ENCODE assay signal across 31 cellular contexts in the genomic region with DNA sequence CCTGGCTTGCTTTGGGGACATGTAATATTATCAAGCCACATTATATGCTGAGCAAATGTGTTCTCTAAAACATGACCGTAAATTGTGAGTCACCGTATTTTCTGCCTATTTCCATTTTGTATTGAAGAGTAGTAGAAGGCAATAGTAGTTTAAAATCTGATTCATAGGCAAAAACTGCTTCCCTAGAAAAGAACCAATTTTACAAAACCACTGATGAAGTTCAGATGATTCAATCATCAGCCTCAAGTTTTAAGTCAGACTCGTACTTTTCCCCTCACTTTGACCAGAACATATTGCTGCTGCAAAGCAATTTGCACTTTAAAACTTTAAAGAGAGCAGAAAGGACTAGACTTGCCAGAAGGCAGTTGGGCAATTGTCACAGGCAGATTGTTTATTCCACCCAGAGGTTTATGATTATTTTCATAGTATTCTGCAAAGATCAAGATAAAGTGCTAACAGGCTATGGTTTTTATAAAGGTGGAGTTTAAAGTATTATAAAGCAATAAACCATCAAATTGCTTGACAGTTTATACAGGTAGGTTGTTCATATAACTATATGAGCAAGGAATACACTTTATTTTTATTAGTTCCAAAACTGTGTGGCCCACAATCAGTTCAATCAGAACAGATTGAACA.
DNase-seq lines count a peak whose midpoint lies in the region; ATAC-seq, FAIRE-seq and TF ChIP-seq lines count a peak whose summit lies in the region.
"Had no signal": no experiment of that assay in that cellular context is flagged by ENCODE, and none has a peak within 500 bp of the region (broad histone marks: within the 10 kb centered on the region; RNA-seq: fewer than 3 reads in every experiment).

No MANE protein-coding gene starts in this region.

- no peaks in the 10 kb centered on the region for H3F3A ChIP-seq in GM23338 (replicated peaks; ENCODE audit: low read depth)

- no peak overlapping the region for H3K4me3 ChIP-seq in astrocyte (ENCODE audit: insufficient read depth, low read depth, low read length)
- H3K4me3 ChIP-seq in foreskin fibroblast (ENCODE audit: low read depth in 1 of 2, low read length in 2 of 2): no peak overlapping the region
- H3K4me3 ChIP-seq in GM23338: no peak overlapping the region
- H3K4me3 ChIP-seq: gastrocnemius medialis, HAP-1, hepatocyte, ovary, thyroid gland had no signal

- no peak for FAIRE-seq in astrocyte (lab: Jason Lieb, UNC)
- FAIRE-seq: islet of Langerhans had no signal

- peaks cover 36% of the 10 kb centered on the region for H3K4me1 Mint-ChIP-seq in HFFc6 (ENCODE audit: low read depth)
- no peaks in the 10 kb centered on the region for H3K4me1 Mint-ChIP-seq in astrocyte (ENCODE audit: low read depth, unreplicated experiment)
- no peaks in the 10 kb centered on the region for H3K4me1 Mint-ChIP-seq in GM23338
- H3K4me1 Mint-ChIP-seq in stimulated activated naive CD8-positive, alpha-beta T cell treated with anti-CD3 and anti-CD28 coated beads, Interleukin-15, amount 100 ng/mL, for 72 hours: no peaks in the 10 kb centered on the region
- H3K4me1 Mint-ChIP-seq: B cell; CD8-positive, alpha-beta memory T cell; IgD-negative memory B cell; nephron; WTC11 had no signal

- no peaks in the 10 kb centered on the region; the same call in 1 of the 2 replicates for H3K9me2 ChIP-seq in GM23338 (ENCODE audit: insufficient read depth)

- no peak overlapping the region for H2AFZ ChIP-seq in astrocyte (ENCODE audit: low read depth, low read length)
- no peak overlapping the region for H2AFZ ChIP-seq in GM23338
- H2AFZ ChIP-seq: hepatocyte had no signal

- no peak for TF ChIP-seq CTCF in HFFc6 (IDR thresholded peaks at IDR 0.05)
- TF ChIP-seq CTCF in astrocyte (IDR thresholded peaks at IDR 0.05; ENCODE audit: insufficient read depth, low read depth, low read length): no peak
- no peak for TF ChIP-seq CTCF in foreskin fibroblast (IDR thresholded peaks at IDR 0.05; ENCODE audit: low read depth, low read length)
- TF ChIP-seq CTCF in GM23338 (conservative IDR thresholded peaks at IDR 0.05; ENCODE audit: low read depth in 2 of 2): no peak

- H4K20me1 ChIP-seq in astrocyte (ENCODE audit: insufficient read depth, low read length) (no peaks in the 10 kb centered on the region), GM23338 (replicated peaks; ENCODE audit: insufficient read depth) (no peaks in the 10 kb centered on the region)

- no peak for ATAC-seq in GM23338
- ATAC-seq in stimulated activated naive CD8-positive, alpha-beta T cell treated with anti-CD3 and anti-CD28 coated beads, Interleukin-15, amount 100 ng/mL, for 72 hours: no peak
- ATAC-seq: gastrocnemius medialis; left ventricle myocardium superior; stimulated activated naive CD8-positive, alpha-beta T cell treated with anti-CD3 and anti-CD28 coated beads, Interleukin-15, Interleukin-2, amounts not matched to agents 100 U/mL and 50 U/mL, for 24 hours; WTC11 had no signal

- H3K27me3 ChIP-seq in astrocyte (ENCODE audit: insufficient read depth, low read length): no peaks in the 10 kb centered on the region
- H3K27me3 ChIP-seq in GM23338 (ENCODE audit: insufficient read depth): no peaks in the 10 kb centered on the region
- H3K27me3 ChIP-seq: gastrocnemius medialis, hepatocyte, ovary, thyroid gland had no signal

- H3K79me2 ChIP-seq in astrocyte (ENCODE audit: insufficient read depth, low read length): no peaks in the 10 kb centered on the region
- no peaks in the 10 kb centered on the region for H3K79me2 ChIP-seq in GM23338 (replicated peaks; ENCODE audit: insufficient read depth)
- H3K79me2 ChIP-seq: hepatocyte had no signal

- H3K4me3 Mint-ChIP-seq in HFFc6 (peak overlapping the region; percentile 41; the same call in 1 of the 2 replicates), astrocyte (ENCODE audit: unreplicated experiment) (no peak overlapping the region), GM23338 (no peak overlapping the region)
- H3K4me3 Mint-ChIP-seq in stimulated activated naive CD8-positive, alpha-beta T cell treated with anti-CD3 and anti-CD28 coated beads, Interleukin-15, amount 100 ng/mL, for 72 hours: no peak overlapping the region
- H3K4me3 Mint-ChIP-seq: activated naive CD4-positive, alpha-beta T cell treated with anti-CD3 and anti-CD28 coated beads for 36 hours; B cell; CD8-positive, alpha-beta memory T cell; IgD-negative memory B cell; nephron; WTC11 had no signal

- H3K9me3 ChIP-seq in astrocyte (ENCODE audit: insufficient read depth, low read depth, low read length): no peaks in the 10 kb centered on the region
- H3K9me3 ChIP-seq: gastrocnemius medialis, HAP-1, ovary, thyroid gland had no signal

- peak; percentile 54 for DNase-seq in HFFc6
- peak; percentile 67 for DNase-seq in astrocyte (ENCODE audit: low read depth)
- DNase-seq in foreskin fibroblast: peak; percentile 58 to 79
- no peak for DNase-seq in GM23338 (ENCODE audit: low spot score)
- DNase-seq in stimulated activated naive CD8-positive, alpha-beta T cell treated with anti-CD3 and anti-CD28 coated beads, Interleukin-15, amount 100 ng/mL, for 72 hours: no peak
- no peak for DNase-seq in UCSD-AML1 (lab: John Stamatoyannopoulos, UW; ENCODE audit: unreplicated experiment)
- DNase-seq in NCI-H345 treated with DMSO at 0.1 percent for 48 hours (lab: John Stamatoyannopoulos, UW; ENCODE audit: unreplicated experiment): no peak
- DNase-seq: activated naive CD4-positive, alpha-beta T cell treated with anti-CD3 and anti-CD28 coated beads for 36 hours; amygdala; CD8-positive, alpha-beta memory T cell; central memory CD4-positive, alpha-beta T cell; DMS53; gastrocnemius medialis; GDM1; left ventricle myocardium superior; midbrain; NCI-H1105 treated with DMSO at 0.1 percent for 48 hours; NCI-H2029 treated with DMSO at 0.1 percent for 48 hours; NCI-H226; NCI-H748 treated with DMSO at 0.1 percent for 48 hours; ovary; stimulated activated naive CD8-positive, alpha-beta T cell treated with anti-CD3 and anti-CD28 coated beads, Interleukin-15, Interleukin-2, amounts not matched to agents 100 U/mL and 50 U/mL, for 24 hours; T-helper 9 cell; thyroid gland had no signal

- H3K4me1 ChIP-seq in astrocyte (ENCODE audit: insufficient read depth, low read length): no peaks in the 10 kb centered on the region
- no peaks in the 10 kb centered on the region for H3K4me1 ChIP-seq in GM23338 (ENCODE audit: insufficient read depth)
- H3K4me1 ChIP-seq: gastrocnemius medialis, HAP-1, thyroid gland had no signal

- H3K4me2 ChIP-seq in astrocyte (ENCODE audit: low read length) (no peak overlapping the region), GM23338 (no peak overlapping the region)
- H3K4me2 ChIP-seq: hepatocyte had no signal

- H3K9ac ChIP-seq in astrocyte (ENCODE audit: low read length): no peak overlapping the region

- H3K36me3 Mint-ChIP-seq in HFFc6 (ENCODE audit: low read depth): no peaks in the 10 kb centered on the region; the same call in 1 of the 2 replicates
- no peaks in the 10 kb centered on the region for H3K36me3 Mint-ChIP-seq in astrocyte (ENCODE audit: low read depth, unreplicated experiment)
- 0 out of 3 replicates have a peak, but pooled peaks cover 4% of the 10 kb centered on the region for H3K36me3 Mint-ChIP-seq in GM23338 (ENCODE audit: low read depth)
- H3K36me3 Mint-ChIP-seq: IgD-negative memory B cell had no signal

- H3K36me3 ChIP-seq in astrocyte (ENCODE audit: insufficient read depth, low read length): no peaks in the 10 kb centered on the region
- no peaks in the 10 kb centered on the region for H3K36me3 ChIP-seq in GM23338 (ENCODE audit: insufficient read depth)
- H3K36me3 ChIP-seq: gastrocnemius medialis, HAP-1, ovary, thyroid gland had no signal

- peak overlapping the region; percentile 70 for H3K27ac Mint-ChIP-seq in HFFc6
- H3K27ac Mint-ChIP-seq in astrocyte (ENCODE audit: unreplicated experiment): no peak overlapping the region
- H3K27ac Mint-ChIP-seq in GM23338: no peak overlapping the region
- H3K27ac Mint-ChIP-seq in stimulated activated naive CD8-positive, alpha-beta T cell treated with anti-CD3 and anti-CD28 coated beads, Interleukin-15, amount 100 ng/mL, for 72 hours: no peak overlapping the region
- H3K27ac Mint-ChIP-seq: activated naive CD4-positive, alpha-beta T cell treated with anti-CD3 and anti-CD28 coated beads for 36 hours; B cell; IgD-negative memory B cell; nephron; WTC11 had no signal

- H3K9me3 Mint-ChIP-seq in HFFc6 (no peaks in the 10 kb centered on the region; the same call in 1 of the 2 replicates), astrocyte (ENCODE audit: unreplicated experiment) (peaks cover 2% of the 10 kb centered on the region), GM23338 (peaks cover 10% of the 10 kb centered on the region; the same call in 2 of the 3 replicates)
- peaks cover 6 to 7% of the 10 kb centered on the region in 2 donors for H3K9me3 Mint-ChIP-seq in stimulated activated naive CD8-positive, alpha-beta T cell treated with anti-CD3 and anti-CD28 coated beads, Interleukin-15, amount 100 ng/mL, for 72 hours

- H3K27ac ChIP-seq in astrocyte (ENCODE audit: low read depth, low read length): no peak overlapping the region
- no peak overlapping the region for H3K27ac ChIP-seq in GM23338 (ENCODE audit: low read depth)
- H3K27ac ChIP-seq: gastrocnemius medialis, hepatocyte, ovary, thyroid gland had no signal

- H3K27me3 Mint-ChIP-seq in HFFc6 (ENCODE audit: insufficient read depth): peaks cover 3% of the 10 kb centered on the region; the same call in 1 of the 2 replicates
- H3K27me3 Mint-ChIP-seq in astrocyte (ENCODE audit: low read depth, unreplicated experiment): no peaks in the 10 kb centered on the region
- H3K27me3 Mint-ChIP-seq in GM23338 (ENCODE audit: insufficient read depth, low read depth, poor library complexity): peaks cover 2% of the 10 kb centered on the region
- H3K27me3 Mint-ChIP-seq in stimulated activated naive CD8-positive, alpha-beta T cell treated with anti-CD3 and anti-CD28 coated beads, Interleukin-15, amount 100 ng/mL, for 72 hours: no peaks in the 10 kb centered on the region
- H3K27me3 Mint-ChIP-seq: B cell; CD8-positive, alpha-beta memory T cell; IgD-negative memory B cell had no signal

TF ChIP-seq in GM23338, 12 proteins besides CTCF, POLR2A, EP300 and RAD21 (continues in another document):
- no peak for TF ChIP-seq STAT1 (IDR thresholded peaks at IDR 0.05; ENCODE audit: unreplicated experiment)
- TF ChIP-seq POLR2AphosphoS5 (IDR thresholded peaks at IDR 0.05; ENCODE audit: low read depth): no peak

Comparison
In these comparisons a context has a peak if more than half of its experiments do, and no peak if none do; other contexts are left out.
1. DNase-seq: peak in HFFc6 (single experiment), astrocyte (single experiment) and foreskin fibroblast (2 of 2); none in GM23338 (single experiment), stimulated activated naive CD8-positive, alpha-beta T cell treated with anti-CD3 and anti-CD28 coated beads, Interleukin-15, amount 100 ng/mL, for 72 hours (0 of 2), UCSD-AML1 (single experiment) and NCI-H345 treated with DMSO at 0.1 percent for 48 hours (single experiment).